32 cellular contexts compared by ENCODE assay signal in genomic region chr6:153104220-153104619, GRCh38. TPM values are rescaled to one million over a fixed set of nuclear protein-coding genes. Genes with fewer than 3 reads are reported as not detected.
A peak's percentile ranks its signal among the peaks of the same experiment; 100 is the strongest.
DNase-seq lines count a peak whose midpoint lies in the region; TF ChIP-seq lines count a peak whose summit lies in the region.
"Had no signal": no experiment of that assay in that cellular context is flagged by ENCODE, and none has a peak within 500 bp of the region (broad histone marks: within the 10 kb centered on the region; RNA-seq: fewer than 3 reads in every experiment).

No MANE protein-coding gene starts in this region.

- H3K9me3 ChIP-seq in GM23248 (ENCODE audit: low read depth) (no peaks in the 10 kb centered on the region), endocrine pancreas (ENCODE audit: control insufficient read depth, low read length) (no peaks in the 10 kb centered on the region), MG63 (no peaks in the 10 kb centered on the region)
- H3K9me3 ChIP-seq: prostate gland had no signal

- peaks cover 9% of the 10 kb centered on the region; the same call in 1 of the 2 replicates for H3K4me1 Mint-ChIP-seq in HFFc6 (ENCODE audit: low read depth)
- H3K4me1 Mint-ChIP-seq: activated naive CD8-positive, alpha-beta T cell treated with anti-CD3 and anti-CD28 coated beads, Interleukin-2, amount 50 U/mL, for 24 hours; natural killer cell had no signal

- no peak overlapping the region for H3K4me3 Mint-ChIP-seq in HFFc6
- H3K4me3 Mint-ChIP-seq: activated naive CD8-positive, alpha-beta T cell treated with anti-CD3 and anti-CD28 coated beads, Interleukin-2, amount 50 U/mL, for 24 hours; H9; natural killer cell; T-helper 1 cell treated with Interleukin-12 subunit alpha and Interleukin-12 subunit beta and Interleukin-4 antibody, amounts not matched to agents 30 μg/mL and 1 μg/mL, for 36 hours had no signal

- DNase-seq in GM23248, result peak; percentile 16
- DNase-seq in SK-N-DZ (ENCODE audit: low spot score), result peak; percentile 4
- DNase-seq in kidney tubule cell (ENCODE audit: low spot score), result peak; percentile 22
- no peak for DNase-seq in MG63
- no peak for DNase-seq in superior temporal gyrus (ENCODE audit: extremely low spot score)
- DNase-seq in HFFc6, result no peak
- no peak for DNase-seq in NCI-H2029 (lab: John Stamatoyannopoulos, UW)
- DNase-seq: activated naive CD4-positive, alpha-beta T cell; activated naive CD8-positive, alpha-beta T cell treated with anti-CD3 and anti-CD28 coated beads, Interleukin-2, amount 50 U/mL, for 24 hours; brain microvascular endothelial cell; DMS153; H9; head of caudate nucleus; kidney; natural killer cell; NCI-H1417 treated with DMSO at 0.1 percent for 48 hours; NCI-H2081; NCI-H226; nucleus accumbens; stimulated activated CD4-positive, alpha-beta T cell treated with anti-CD3 and anti-CD28 coated beads, Interleukin-15, amount 100 ng/mL, for 24 hours; stimulated activated CD4-positive, alpha-beta T cell treated with anti-CD3 and anti-CD28 coated beads, Interleukin-4, amount 100 ng/mL, for 4 hours; trophoblast cell had no signal

- no peaks in the 10 kb centered on the region for H3K79me2 ChIP-seq in GM23248 (ENCODE audit: insufficient read depth)

- H4K20me1 ChIP-seq in GM23248 (ENCODE audit: insufficient read depth), result no peaks in the 10 kb centered on the region
- H4K20me1 ChIP-seq: BLaER1 treated with 17β-estradiol and CSF1 and Interleukin-3, amounts not matched to agents 10 nM and 100 nM had no signal

- no peak overlapping the region for H2AFZ ChIP-seq in GM23248

- no peak overlapping the region for H3K27ac ChIP-seq in GM23248
- H3K27ac ChIP-seq: brain microvascular endothelial cell, KMS-11, prostate gland, RWPE1, SK-N-MC had no signal

- H3K4me3 ChIP-seq in GM23248, result no peak overlapping the region
- H3K4me3 ChIP-seq in endocrine pancreas (ENCODE audit: control insufficient read depth, insufficient read depth, low read length), result peak overlapping the region; percentile 73
- H3K4me3 ChIP-seq in MG63, result no peak overlapping the region
- H3K4me3 ChIP-seq: BLaER1 treated with 17β-estradiol and CSF1 and Interleukin-3, amounts not matched to agents 10 nM and 100 nM; GM12878; lung; prostate gland; SK-N-MC had no signal

- H3K9me2 ChIP-seq in GM23248 (ENCODE audit: insufficient read depth), result no peaks in the 10 kb centered on the region

- no peaks in the 10 kb centered on the region for H3K9me3 Mint-ChIP-seq in HFFc6
- H3K9me3 Mint-ChIP-seq: activated naive CD8-positive, alpha-beta T cell treated with anti-CD3 and anti-CD28 coated beads, Interleukin-2, amount 50 U/mL, for 24 hours; H9; natural killer cell; T-helper 1 cell treated with Interleukin-12 subunit alpha and Interleukin-12 subunit beta and Interleukin-4 antibody, amounts not matched to agents 30 μg/mL and 1 μg/mL, for 36 hours had no signal

- H3K36me3 ChIP-seq in GM23248 (ENCODE audit: low read depth) (no peaks in the 10 kb centered on the region), endocrine pancreas (ENCODE audit: control insufficient read depth, insufficient read depth, low read length) (no peaks in the 10 kb centered on the region), MG63 (no peaks in the 10 kb centered on the region)
- H3K36me3 ChIP-seq: BLaER1 treated with 17β-estradiol and CSF1 and Interleukin-3, amounts not matched to agents 10 nM and 100 nM; brain microvascular endothelial cell; prostate gland had no signal

- no peak for TF ChIP-seq CTCF in HFFc6 (IDR thresholded peaks at IDR 0.05)

- H3K4me1 ChIP-seq in GM23248 (ENCODE audit: insufficient read depth), result no peaks in the 10 kb centered on the region
- peaks cover 62% of the 10 kb centered on the region for H3K4me1 ChIP-seq in endocrine pancreas (ENCODE audit: control insufficient read depth, insufficient read depth, low read length)
- H3K4me1 ChIP-seq: prostate gland had no signal

- no peaks in the 10 kb centered on the region for H3K36me3 Mint-ChIP-seq in HFFc6 (ENCODE audit: low read depth)
- H3K36me3 Mint-ChIP-seq: natural killer cell had no signal

- in situ Hi-C loops in GM23248 (cut with MboI), result no loop called here

- H3K27me3 ChIP-seq in GM23248 (replicated peaks; ENCODE audit: insufficient read depth) (no peaks in the 10 kb centered on the region), endocrine pancreas (ENCODE audit: control insufficient read depth, insufficient read depth, low read length) (no peaks in the 10 kb centered on the region), MG63 (no peaks in the 10 kb centered on the region)
- H3K27me3 ChIP-seq: BLaER1 treated with 17β-estradiol and CSF1 and Interleukin-3, amounts not matched to agents 10 nM and 100 nM; brain microvascular endothelial cell had no signal

- H3K27ac Mint-ChIP-seq in HFFc6, result no peak overlapping the region
- H3K27ac Mint-ChIP-seq: activated naive CD8-positive, alpha-beta T cell treated with anti-CD3 and anti-CD28 coated beads, Interleukin-2, amount 50 U/mL, for 24 hours; natural killer cell; T-helper 1 cell treated with Interleukin-12 subunit alpha and Interleukin-12 subunit beta and Interleukin-4 antibody, amounts not matched to agents 30 μg/mL and 1 μg/mL, for 36 hours had no signal

- 63 to 69% methylated on average over 4 of the region's 4 CpGs for WGBS in GM23248 (ENCODE audit: low coverage in 1 of 2, low lambda C conversion rate in 2 of 2, missing lambda C conversion rate in 2 of 2), 2 experiments

- H3F3A ChIP-seq in GM23248 (ENCODE audit: insufficient read depth), result peaks cover 4% of the 10 kb centered on the region; the same call in 1 of the 2 replicates

- no peak overlapping the region for H3K4me2 ChIP-seq in GM23248 (ENCODE audit: unreplicated experiment)
- H3K4me2 ChIP-seq: BLaER1 treated with 17β-estradiol and CSF1 and Interleukin-3, amounts not matched to agents 10 nM and 100 nM; KMS-11 had no signal

- H3K9ac ChIP-seq in GM23248 (no peak overlapping the region), endocrine pancreas (ENCODE audit: control insufficient read depth, insufficient read depth, low read length) (no peak overlapping the region)
- H3K9ac ChIP-seq: BLaER1 treated with 17β-estradiol and CSF1 and Interleukin-3, amounts not matched to agents 10 nM and 100 nM; KMS-11 had no signal

- no peaks in the 10 kb centered on the region; the same call in none of the 2 replicates for H3K27me3 Mint-ChIP-seq in HFFc6 (ENCODE audit: insufficient read depth)

RNA-seq across cellular contexts. Expression of gene RGS17, which starts 26.9 kb away (rescaled TPM):
- 0.25 and 1.1 TPM in 2 replicates for total RNA-seq in GM23248 (2014; rRNA removed; shearing (Covaris generic))
- polyA plus RNA-seq in GM23248 (2016; fragmentation: Nextera tagmentation; extraction: Ambion mirVana), result 0.36 and 0.75 TPM in 2 replicates
- 2.5 and 4.6 TPM in 2 replicates for polyA plus RNA-seq in SK-N-DZ (2014; cell fraction: cytosol; rRNA removed)
- 4.6 and 5.3 TPM in 2 replicates for polyA plus RNA-seq in SK-N-DZ (2014; cell fraction: nucleus; rRNA removed)
- 0.20 and 0.36 TPM in 2 replicates for total RNA-seq in MG63 (2014; rRNA removed; shearing (Covaris generic); ENCODE audit: low replicate concordance)
- total RNA-seq in HFFc6 (2021; fragmentation: NEBNext Ultra II Directional; extraction: Animal tissue kit (Norgen Biotek cat#: 25700)), result under 1 TPM in 5 of 6 experiments, not detected in 1; 0.02 to 0.24 (median 0.09) TPM
- total RNA-seq: mononuclear cell had no signal

Comparison
In these comparisons a context has a peak if more than half of its experiments do, and no peak if none do; other contexts are left out.
1. DNase-seq: peak in GM23248 (single experiment), SK-N-DZ (single experiment) and kidney tubule cell (single experiment); none in MG63 (single experiment), superior temporal gyrus (single experiment), HFFc6 (single experiment) and NCI-H2029 (single experiment).